Comparison of ENCODE assay signal across 8 cellular contexts in genomic region chr16:79767597-79768280, GRCh38.
A peak's percentile ranks its signal among the peaks of the same experiment; 100 is the strongest.
DNase-seq lines count a peak whose midpoint lies in the region; ATAC-seq, FAIRE-seq and TF ChIP-seq lines count a peak whose summit lies in the region.

No MANE protein-coding gene starts in this region.

- H3K36me3 Mint-ChIP-seq in natural killer cell, result no peaks in the 10 kb centered on the region
- H3K36me3 Mint-ChIP-seq in natural killer cell treated with Interleukin-12 subunit alpha and Interleukin-12 subunit beta and Interleukin-15 and Interleukin-18, amount 100 ng/mL, for 72 hours, result no peaks in the 10 kb centered on the region

- H3K27me3 Mint-ChIP-seq in natural killer cell (ENCODE audit: low read depth in 2 of 2), result peaks cover 0 to 2% of the 10 kb centered on the region in 2 donors
- peaks cover 7% of the 10 kb centered on the region in 2 donors for H3K27me3 Mint-ChIP-seq in natural killer cell treated with Interleukin-12 subunit alpha and Interleukin-12 subunit beta and Interleukin-15 and Interleukin-18, amount 100 ng/mL, for 72 hours

- DNase-seq in natural killer cell (no peak), coronary artery (ENCODE audit: low spot score) (no peak), middle frontal gyrus (ENCODE audit: extremely low spot score, low spot score) (peak; percentile 27), H54 (ENCODE audit: insufficient read length, low spot score) (no peak)
- no peak for DNase-seq in natural killer cell treated with Interleukin-12 subunit alpha and Interleukin-12 subunit beta and Interleukin-15 and Interleukin-18, amount 100 ng/mL, for 72 hours (ENCODE audit: low spot score)
- DNase-seq in stimulated activated CD4-positive, alpha-beta T cell treated with anti-CD3 and anti-CD28 coated beads, Interleukin-4, amount 100 ng/mL, for 4 hours, result no peak
- no peak for DNase-seq in activated CD8-positive, alpha-beta memory T cell treated with anti-CD3 and anti-CD28 coated beads for 24 hours

- peak overlapping the region; percentile 4 for H3K4me3 Mint-ChIP-seq in natural killer cell
- H3K4me3 Mint-ChIP-seq in natural killer cell treated with Interleukin-12 subunit alpha and Interleukin-12 subunit beta and Interleukin-15 and Interleukin-18, amount 100 ng/mL, for 72 hours, result no peak overlapping the region

- peak overlapping the region; percentile 76 to 86 for H3K27ac ChIP-seq in coronary artery

- intact Hi-C loops in natural killer cell (cut with micrococcal nuclease), result no loop called here

- H3K9me3 Mint-ChIP-seq in natural killer cell, result no peaks in the 10 kb centered on the region
- no peaks in the 10 kb centered on the region for H3K9me3 Mint-ChIP-seq in natural killer cell treated with Interleukin-12 subunit alpha and Interleukin-12 subunit beta and Interleukin-15 and Interleukin-18, amount 100 ng/mL, for 72 hours

- ATAC-seq in natural killer cell, result no peak
- ATAC-seq in natural killer cell treated with Interleukin-12 subunit alpha and Interleukin-12 subunit beta and Interleukin-15 and Interleukin-18, amount 100 ng/mL, for 72 hours, result no peak
- ATAC-seq in HG03354 (IDR thresholded peaks at IDR 0.05; ENCODE audit: poor library complexity, severe bottlenecking, unreplicated experiment), result no peak

- no peak for TF ChIP-seq CTCF in natural killer cell (IDR thresholded peaks at IDR 0.05)
- TF ChIP-seq CTCF in coronary artery (IDR thresholded peaks at IDR 0.05), result no peak

- TF ChIP-seq POLR2A in H54 (IDR thresholded peaks at IDR 0.05; ENCODE audit: low read depth, low read length), result no peak

- peak overlapping the region; percentile 50 for H3K4me3 ChIP-seq in coronary artery

- no peak overlapping the region for H3K27ac Mint-ChIP-seq in natural killer cell
- H3K27ac Mint-ChIP-seq in natural killer cell treated with Interleukin-12 subunit alpha and Interleukin-12 subunit beta and Interleukin-15 and Interleukin-18, amount 100 ng/mL, for 72 hours, result no peak overlapping the region

- no peak for FAIRE-seq in H54 (lab: Jason Lieb, UNC)

- H3K4me1 Mint-ChIP-seq in natural killer cell, result peaks cover 15 to 17% of the 10 kb centered on the region in 2 donors
- H3K4me1 Mint-ChIP-seq in natural killer cell treated with Interleukin-12 subunit alpha and Interleukin-12 subunit beta and Interleukin-15 and Interleukin-18, amount 100 ng/mL, for 72 hours (ENCODE audit: low read depth in 2 of 2), result peaks cover 14 to 15% of the 10 kb centered on the region in 2 donors
